8 cellular contexts compared by ENCODE assay signal in the genomic region with DNA sequence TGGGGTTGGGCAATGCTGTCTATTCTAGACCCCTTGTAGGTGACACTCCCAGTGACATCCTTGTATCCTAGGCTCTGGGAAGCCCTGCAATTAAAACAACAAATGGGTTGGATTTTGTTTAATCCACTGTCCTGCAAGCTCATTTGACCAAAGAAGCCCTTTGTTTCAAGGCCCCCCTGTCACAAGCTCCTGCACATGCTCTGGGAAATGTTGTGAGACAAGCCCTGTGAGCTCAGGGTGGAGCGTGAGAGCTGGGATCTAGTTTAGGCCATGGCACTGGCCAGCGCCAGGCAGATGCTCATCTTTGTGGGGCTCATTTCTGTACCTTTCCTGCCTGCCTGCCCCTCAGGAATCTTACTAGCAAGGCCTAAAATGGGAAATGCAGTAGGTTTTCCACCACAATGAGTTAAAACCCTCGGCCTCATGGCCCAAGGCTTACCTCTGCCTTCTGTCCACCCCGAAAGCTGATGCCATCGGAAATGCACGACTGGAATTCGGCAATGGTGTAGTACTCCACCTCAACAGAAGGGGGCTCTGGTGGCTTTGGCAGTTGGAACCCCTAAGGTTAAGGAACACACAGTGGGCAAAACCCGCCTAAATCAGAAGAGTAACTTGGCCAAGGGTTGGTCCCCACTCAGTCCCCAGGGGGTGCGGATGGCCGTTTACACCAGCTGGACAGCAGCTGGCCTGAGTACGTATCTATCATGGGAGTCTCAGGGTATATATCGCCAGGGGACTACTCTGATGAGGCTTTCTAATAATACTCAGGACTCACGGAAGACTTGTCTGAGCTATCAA.
DNase-seq lines count a peak whose midpoint lies in the region; ATAC-seq and TF ChIP-seq lines count a peak whose summit lies in the region.

No MANE protein-coding gene starts in this region.

- DNase-seq in Daoy (ENCODE audit: low read depth) (peak; percentile 26), esophagus squamous epithelium (lab: John Stamatoyannopoulos, UW) (no peak), natural killer cell (no peak), vagina (ENCODE audit: extremely low spot score in 2 of 2) (no peak), NCI-H1930 (lab: John Stamatoyannopoulos, UW) (no peak), DMS79 treated with DMSO at 0.1 percent for 48 hours (lab: John Stamatoyannopoulos, UW) (no peak)
- DNase-seq in activated CD8-positive, alpha-beta T cell treated with anti-CD3 and anti-CD28 coated beads, Interleukin-2, amount 10 ng/mL, durations not matched to agents 7 days and 5 days: peak; percentile 55

- no peak overlapping the region for H3K27ac Mint-ChIP-seq in activated CD8-positive, alpha-beta T cell treated with anti-CD3 and anti-CD28 coated beads, Interleukin-2, amount 10 ng/mL, durations not matched to agents 7 days and 5 days
- H3K27ac Mint-ChIP-seq in natural killer cell: no peak overlapping the region

- peaks cover 3% of the 10 kb centered on the region for H3K36me3 Mint-ChIP-seq in activated CD8-positive, alpha-beta T cell treated with anti-CD3 and anti-CD28 coated beads, Interleukin-2, amount 10 ng/mL, durations not matched to agents 7 days and 5 days (ENCODE audit: low read depth)
- no peaks in the 10 kb centered on the region for H3K36me3 Mint-ChIP-seq in natural killer cell

- CTCF ChIA-PET in activated CD8-positive, alpha-beta T cell treated with anti-CD3 and anti-CD28 coated beads, Interleukin-2, amount 10 ng/mL, durations not matched to agents 7 days and 5 days (lab: Charles Lee): interaction anchor here (0.9 to 3.8 kb wide), 10 partner anchors 9 to 89 kb away, joined by 4 to 55 read pairs (median 6); no protein-coding TSS in a partner anchor

- H3K9me2 ChIP-seq in Loucy (replicated peaks; ENCODE audit: low read depth, low read length): no peaks in the 10 kb centered on the region

- no peak overlapping the region for H3K4me3 Mint-ChIP-seq in activated CD8-positive, alpha-beta T cell treated with anti-CD3 and anti-CD28 coated beads, Interleukin-2, amount 10 ng/mL, durations not matched to agents 7 days and 5 days
- no peak overlapping the region for H3K4me3 Mint-ChIP-seq in natural killer cell

- TF ChIP-seq CTCF in Loucy (conservative IDR thresholded peaks at IDR 0.05; ENCODE audit: low read length) (peak; percentile 85), esophagus squamous epithelium (IDR thresholded peaks at IDR 0.05) (peak; percentile 61 to 81 (median 80)), natural killer cell (IDR thresholded peaks at IDR 0.05) (peak; percentile 62), vagina (IDR thresholded peaks at IDR 0.05) (peak; percentile 46 to 68 (median 55))

- POLR2A ChIA-PET in activated CD8-positive, alpha-beta T cell treated with anti-CD3 and anti-CD28 coated beads, Interleukin-2, amount 10 ng/mL, durations not matched to agents 7 days and 5 days (lab: Charles Lee): no interaction called here

- H3K36me3 ChIP-seq in Loucy (ENCODE audit: insufficient read depth, low read length): no peaks in the 10 kb centered on the region
- H3K36me3 ChIP-seq in esophagus squamous epithelium: peaks cover 19 to 84% (median 32%) of the 10 kb centered on the region in 3 donors
- H3K36me3 ChIP-seq in vagina: peaks cover 0 to 49% of the 10 kb centered on the region in 2 donors

- no peaks in the 10 kb centered on the region for H3K27me3 Mint-ChIP-seq in activated CD8-positive, alpha-beta T cell treated with anti-CD3 and anti-CD28 coated beads, Interleukin-2, amount 10 ng/mL, durations not matched to agents 7 days and 5 days (ENCODE audit: low read depth)
- H3K27me3 Mint-ChIP-seq in natural killer cell (ENCODE audit: low read depth in 2 of 2): no peaks in the 10 kb centered on the region

- no peaks in the 10 kb centered on the region for H3K79me2 ChIP-seq in Loucy (ENCODE audit: insufficient read depth, low read length)

- no peak overlapping the region for H3K4me2 ChIP-seq in Loucy (ENCODE audit: low read depth, low read length, poor library complexity, severe bottlenecking)

- no peaks in the 10 kb centered on the region for H3K27me3 ChIP-seq in Loucy (ENCODE audit: insufficient read depth, low read length, poor library complexity, severe bottlenecking)
- no peaks in the 10 kb centered on the region for H3K27me3 ChIP-seq in esophagus squamous epithelium
- no peaks in the 10 kb centered on the region for H3K27me3 ChIP-seq in vagina

- peak; percentile 47 for ATAC-seq in activated CD8-positive, alpha-beta T cell treated with anti-CD3 and anti-CD28 coated beads, Interleukin-2, amount 10 ng/mL, durations not matched to agents 7 days and 5 days
- ATAC-seq in natural killer cell: peak; percentile 21 to 64 (median 46)

- H2AFZ ChIP-seq in Loucy (ENCODE audit: low read length): no peak overlapping the region

- H3K4me1 Mint-ChIP-seq in activated CD8-positive, alpha-beta T cell treated with anti-CD3 and anti-CD28 coated beads, Interleukin-2, amount 10 ng/mL, durations not matched to agents 7 days and 5 days (ENCODE audit: low read depth): no peaks in the 10 kb centered on the region
- H3K4me1 Mint-ChIP-seq in natural killer cell: no peaks in the 10 kb centered on the region

- H3K9ac ChIP-seq in Loucy (ENCODE audit: low read depth, low read length, poor library complexity, severe bottlenecking): no peak overlapping the region

- TF ChIP-seq POLR2A in esophagus squamous epithelium (IDR thresholded peaks at IDR 0.05): no peak
- no peak for TF ChIP-seq POLR2A in vagina (IDR thresholded peaks at IDR 0.05)

- H3K4me1 ChIP-seq in Loucy (ENCODE audit: insufficient read depth, low read length, poor library complexity, severe bottlenecking) (no peaks in the 10 kb centered on the region), esophagus squamous epithelium (peaks cover 0 to 16% (median 0%) of the 10 kb centered on the region in 3 donors), vagina (peaks cover 18% of the 10 kb centered on the region)

- H3K27ac ChIP-seq in esophagus squamous epithelium (peak overlapping the region in 2 of 4 donors; percentile 31 to 53), vagina (peak overlapping the region; percentile 72)

- no peaks in the 10 kb centered on the region for H4K20me1 ChIP-seq in Loucy (ENCODE audit: insufficient read depth, low read length, poor library complexity, severe bottlenecking)

- H3K9me3 Mint-ChIP-seq in activated CD8-positive, alpha-beta T cell treated with anti-CD3 and anti-CD28 coated beads, Interleukin-2, amount 10 ng/mL, durations not matched to agents 7 days and 5 days (ENCODE audit: insufficient read depth): no peaks in the 10 kb centered on the region
- H3K9me3 Mint-ChIP-seq in natural killer cell: no peaks in the 10 kb centered on the region

- H3K4me3 ChIP-seq in Loucy (ENCODE audit: low read length, poor library complexity, severe bottlenecking) (no peak overlapping the region), esophagus squamous epithelium (no peak overlapping the region), vagina (no peak overlapping the region)

- H3K9me3 ChIP-seq in Loucy (ENCODE audit: insufficient read depth, low read depth, low read length): no peaks in the 10 kb centered on the region
- no peaks in the 10 kb centered on the region for H3K9me3 ChIP-seq in esophagus squamous epithelium
- no peaks in the 10 kb centered on the region for H3K9me3 ChIP-seq in vagina

- 78 to 90% methylated on average over 7 to 8 of the region's 13 CpGs for WGBS in esophagus squamous epithelium, 2 donors

- intact Hi-C loops in esophagus squamous epithelium (cut with DNase I) (no loop called here), natural killer cell (cut with micrococcal nuclease) (loop anchor here (1.0 kb wide), 1 partner anchor 81 kb away; no protein-coding TSS in a partner anchor), vagina (cut with DNase I) (loop anchor here (2.0 kb wide), 1 partner anchor 81 kb away; no protein-coding TSS in a partner anchor)

- H3F3A ChIP-seq in Loucy (ENCODE audit: low read depth): no peaks in the 10 kb centered on the region

Comparison
In these comparisons a context has a peak if more than half of its experiments do, and no peak if none do; other contexts are left out.
1. DNase-seq: peak in Daoy (single experiment) and activated CD8-positive, alpha-beta T cell treated with anti-CD3 and anti-CD28 coated beads, Interleukin-2, amount 10 ng/mL, durations not matched to agents 7 days and 5 days (single experiment); none in esophagus squamous epithelium (single experiment), natural killer cell (single experiment), vagina (0 of 2), NCI-H1930 (0 of 2) and DMS79 treated with DMSO at 0.1 percent for 48 hours (single experiment).
2. Peak in every context shown above with its lines, with median percentiles within 50 percentile points of each other: CTCF ChIP-seq.